ENCODE assay signal across 8 cellular contexts in genomic region chr6:41941280-41942044, GRCh38. TPM values are rescaled to one million over a fixed set of nuclear protein-coding genes. Genes with fewer than 3 reads are reported as not detected.
DNase-seq lines count a peak whose midpoint lies in the region; ATAC-seq, FAIRE-seq and TF ChIP-seq lines count a peak whose summit lies in the region.

CCND3 (minus strand) TSS chr6:41941808; CDS start chr6:41941649, 159 bp downstream.

- TF ChIP-seq CTCF in SK-N-SH (IDR thresholded peaks at IDR 0.05) = no peak
- no peak for TF ChIP-seq CTCF in glutamatergic neuron (IDR thresholded peaks at IDR 0.05; ENCODE audit: partially characterized antibody, unreplicated experiment)
- no peak for TF ChIP-seq CTCF in pancreas (IDR thresholded peaks at IDR 0.05)
- TF ChIP-seq CTCF in thyroid gland (IDR thresholded peaks at IDR 0.05) = no peak

- TF ChIP-seq EP300 in SK-N-SH (IDR thresholded peaks at IDR 0.05; ENCODE audit: borderline replicate concordance in 1 of 2, low read depth in 1 of 2, low read length in 1 of 2) = no peak

- WGBS in SK-N-SH (ENCODE audit: low lambda C conversion rate) = 0% methylated on average over 4 of the region's 86 CpGs
- 0% methylated on average over 29 to 86 of the region's 86 CpGs for WGBS in pancreas, 2 donors
- 0% methylated on average over 6 to 7 of the region's 86 CpGs for WGBS in thyroid gland, 2 donors

- peak within 1 kb of the TSS; percentile 94 for H3K4me3 Mint-ChIP-seq in activated naive CD4-positive, alpha-beta T cell treated with anti-CD3 and anti-CD28 coated beads, Interleukin-2, amount 50 U/mL, for 24 hours
- peak within 1 kb of the TSS; percentile 95 for H3K4me3 Mint-ChIP-seq in glutamatergic neuron (ENCODE audit: unreplicated experiment)

- H3K9ac ChIP-seq in SK-N-SH = peak within 1 kb of the TSS; percentile 79

- H3K27me3 Mint-ChIP-seq in activated naive CD4-positive, alpha-beta T cell treated with anti-CD3 and anti-CD28 coated beads, Interleukin-2, amount 50 U/mL, for 24 hours = no peaks in the 10 kb centered on the region
- H3K27me3 Mint-ChIP-seq in glutamatergic neuron (ENCODE audit: unreplicated experiment) = peaks cover 13% of the 10 kb centered on the region

- peak within 1 kb of the TSS; percentile 85 for H2AFZ ChIP-seq in SK-N-SH (ENCODE audit: low read depth)

- H3K4me1 Mint-ChIP-seq in activated naive CD4-positive, alpha-beta T cell treated with anti-CD3 and anti-CD28 coated beads, Interleukin-2, amount 50 U/mL, for 24 hours = peaks cover 59% of the 10 kb centered on the region
- H3K4me1 Mint-ChIP-seq in glutamatergic neuron (ENCODE audit: low read depth, unreplicated experiment) = peaks cover 22% of the 10 kb centered on the region

- peak within 1 kb of the TSS; percentile 69 to 78 for H3K27ac ChIP-seq in SK-N-SH (ENCODE audit: low read depth in 2 of 2, low read length in 1 of 2)
- H3K27ac ChIP-seq in pancreas = peak within 1 kb of the TSS; percentile 11 to 53 (median 25)
- peak within 1 kb of the TSS; percentile 23 to 74 (median 69) for H3K27ac ChIP-seq in thyroid gland

- H3K27ac Mint-ChIP-seq in activated naive CD4-positive, alpha-beta T cell treated with anti-CD3 and anti-CD28 coated beads, Interleukin-2, amount 50 U/mL, for 24 hours = peak within 1 kb of the TSS; percentile 97
- peak within 1 kb of the TSS; percentile 28 for H3K27ac Mint-ChIP-seq in glutamatergic neuron (ENCODE audit: unreplicated experiment)

- H3K27me3 ChIP-seq in SK-N-SH (ENCODE audit: insufficient read depth) (no peaks in the 10 kb centered on the region), pancreas (no peaks in the 10 kb centered on the region), thyroid gland (no peaks in the 10 kb centered on the region)

- peak within 1 kb of the TSS; percentile 93 for H3K4me2 ChIP-seq in SK-N-SH

- TF ChIP-seq RAD21 in SK-N-SH (IDR thresholded peaks at IDR 0.05; ENCODE audit: low read length) = no peak

- H3K4me3 ChIP-seq in SK-N-SH (ENCODE audit: low read depth in 2 of 2, low read length in 1 of 2) (peak within 1 kb of the TSS; percentile 92 to 95), pancreas (peak within 1 kb of the TSS; percentile 69 to 93 (median 80)), thyroid gland (replicated peaks in 1 of 3) (peak within 1 kb of the TSS in 2 of 3 donors; percentile 44 to 72)

- H3F3A ChIP-seq in SK-N-SH (replicated peaks; ENCODE audit: insufficient read depth) = peaks cover 26% of the 10 kb centered on the region

- H3K36me3 ChIP-seq in SK-N-SH (replicated peaks in 1 of 2; ENCODE audit: control insufficient read depth in 1 of 2, insufficient read depth in 2 of 2, low read length in 1 of 2) (peaks cover 0 to 4% of the 10 kb centered on the region in 2 experiments), pancreas (no peaks in the 10 kb centered on the region), thyroid gland (peaks cover 0 to 4% of the 10 kb centered on the region in 2 donors)

- FAIRE-seq in pancreas (lab: Jason Lieb, UNC) = no peak

- H3K4me1 ChIP-seq in SK-N-SH (ENCODE audit: control insufficient read depth in 1 of 2, insufficient read depth in 2 of 2, low read depth in 1 of 2, low read length in 1 of 2) (peaks cover 18 to 23% of the 10 kb centered on the region in 2 experiments; a peak in 3 of 4 replicates), pancreas (peaks cover 0 to 11% (median 0%) of the 10 kb centered on the region in 3 donors), thyroid gland (peaks cover 20 to 38% of the 10 kb centered on the region in 2 donors)

- CTCF ChIA-PET in HEK293T (lab: Yijun Ruan, JAX) (no interaction called here), SK-N-SH (lab: Yijun Ruan, JAX) (interaction anchor here (0.5 to 10.3 kb wide), 6 partner anchors 47 to 491 kb away, joined by 3 to 96 read pairs (median 6); partner anchors contain the start of gene TOMM6)

- POLR2A ChIA-PET in HEK293T (lab: Yijun Ruan, JAX) (interaction anchor here (0.6 to 2.1 kb wide), 6 partner anchors 10 to 823 kb away, joined by 3 to 6 read pairs (median 3); partner anchors contain the start of genes BYSL and MED20), SK-N-SH (lab: Yijun Ruan, JAX) (interaction anchor here (0.6 to 2.4 kb wide), 3 partner anchors 15 to 1797 kb away, joined by 3 to 5 read pairs (median 3); no protein-coding TSS in a partner anchor)

- peak; percentile 95 to 97 (median 96) for ATAC-seq in pancreas

- DNase-seq in GM04504 (ENCODE audit: low read depth) (peak; percentile 82), HEK293T (ENCODE audit: extremely low spot score) (peak; percentile 86), MV-4-11 (lab: John Stamatoyannopoulos, UW) (peak; percentile 92), SK-N-SH (peak; percentile 95), glutamatergic neuron (peak; percentile 90), pancreas (peak; percentile 88 to 96 (median 90)), thyroid gland (peak; percentile 94 to 95)

- H3K9me3 Mint-ChIP-seq in activated naive CD4-positive, alpha-beta T cell treated with anti-CD3 and anti-CD28 coated beads, Interleukin-2, amount 50 U/mL, for 24 hours = no peaks in the 10 kb centered on the region
- peaks cover 10% of the 10 kb centered on the region for H3K9me3 Mint-ChIP-seq in glutamatergic neuron (ENCODE audit: unreplicated experiment)

- H3K36me3 Mint-ChIP-seq in activated naive CD4-positive, alpha-beta T cell treated with anti-CD3 and anti-CD28 coated beads, Interleukin-2, amount 50 U/mL, for 24 hours = peaks cover 21% of the 10 kb centered on the region
- H3K36me3 Mint-ChIP-seq in glutamatergic neuron (ENCODE audit: unreplicated experiment) = no peaks in the 10 kb centered on the region

- H4K20me1 ChIP-seq in SK-N-SH (ENCODE audit: insufficient read depth) = no peaks in the 10 kb centered on the region

- H3K9me2 ChIP-seq in SK-N-SH = no peaks in the 10 kb centered on the region

- intact Hi-C loops in pancreas (cut with DNase I) (no loop called here), thyroid gland (cut with DNase I) (no loop called here)

- H3K9me3 ChIP-seq in SK-N-SH (no peaks in the 10 kb centered on the region), pancreas (no peaks in the 10 kb centered on the region), thyroid gland (no peaks in the 10 kb centered on the region)

- peaks cover 45% of the 10 kb centered on the region for H3K79me2 ChIP-seq in SK-N-SH (ENCODE audit: insufficient read depth)

- TF ChIP-seq POLR2A in thyroid gland (IDR thresholded peaks at IDR 0.05) = peak in 1 of 2 donors; percentile 85

TF ChIP-seq in HEK293T, 16 proteins besides CTCF, POLR2A, EP300 and RAD21:
- TF ChIP-seq BHLHE40 (IDR thresholded peaks at IDR 0.05; ENCODE audit: borderline replicate concordance) (no peak), L3MBTL2 (conservative IDR thresholded peaks at IDR 0.05) (peak; percentile 55), CTBP1 (IDR thresholded peaks at IDR 0.05; ENCODE audit: borderline replicate concordance) (no peak)

TF ChIP-seq in SK-N-SH, 30 proteins besides CTCF, POLR2A, EP300 and RAD21:
- 0 out of 2 replicates have a peak, but pooled peaks have one; percentile 50 for TF ChIP-seq ELF1 (IDR thresholded peaks at IDR 0.05)
- peak; percentile 93 for TF ChIP-seq MXI1 (IDR thresholded peaks at IDR 0.05; ENCODE audit: low read depth, low read length)
- no peak; the same call in 1 of the 2 replicates for TF ChIP-seq SIN3A (IDR thresholded peaks at IDR 0.05; ENCODE audit: borderline replicate concordance, low read depth, low read length)
- TF ChIP-seq NRF1 (IDR thresholded peaks at IDR 0.05; ENCODE audit: low read depth, low read length) = peak; percentile 61
- peak; percentile 27; the same call in 1 of the 2 replicates for TF ChIP-seq TAF1 (IDR thresholded peaks at IDR 0.05; ENCODE audit: borderline replicate concordance, low read depth, low read length)
- TF ChIP-seq CHD2 (IDR thresholded peaks at IDR 0.05; ENCODE audit: low read length, partially characterized antibody) = no peak
- peak; percentile 61; the same call in 1 of the 2 replicates for TF ChIP-seq GABPA (IDR thresholded peaks at IDR 0.05; ENCODE audit: low read depth)
- TF ChIP-seq RFX5 (IDR thresholded peaks at IDR 0.05; ENCODE audit: low read length) = no peak
- TF ChIP-seq EZH2phosphoT487 (IDR thresholded peaks at IDR 0.05; ENCODE audit: borderline replicate concordance, low read depth) = no peak
- peak; percentile 72 for TF ChIP-seq POLR2AphosphoS5 (IDR thresholded peaks at IDR 0.05; ENCODE audit: low read depth, low read length)
- TF ChIP-seq FOXJ3 (CRISPR knock-in tag; IDR thresholded peaks at IDR 0.05) = no peak
- no peak for TF ChIP-seq TCF12 (IDR thresholded peaks at IDR 0.05)
- TF ChIP-seq FOSL2 (IDR thresholded peaks at IDR 0.05; ENCODE audit: borderline replicate concordance, low read depth) = no peak
- no peak for TF ChIP-seq USF1 (IDR thresholded peaks at IDR 0.05; ENCODE audit: borderline replicate concordance, low read depth)

RNA-seq across cellular contexts. Expression of gene CCND3, which starts in this region (rescaled TPM):
- 22.4 and 26.6 TPM in 2 replicates for polyA plus RNA-seq in SK-N-SH (2012; rRNA removed)
- 16.0 and 24.0 TPM in 2 replicates for polyA plus RNA-seq in SK-N-SH (2012; cell fraction: cytosol; rRNA removed)
- 28.0 and 33.4 TPM in 2 replicates for polyA plus RNA-seq in SK-N-SH (2012; cell fraction: nucleus; rRNA removed)
- 27.1 TPM for total RNA-seq in glutamatergic neuron (ENCODE audit: unreplicated experiment)
- 10 to 100 TPM; 14.2 to 41.3 (median 20.8) TPM for total RNA-seq in pancreas
- polyA plus RNA-seq in pancreas = 10 to 100 TPM; 32.5 to 56.6 TPM
- total RNA-seq in thyroid gland = 100 to 1,000 TPM; 103 to 204 (median 166) TPM

Comparison
In these comparisons a context has a peak if more than half of its experiments do, and no peak if none do; other contexts are left out.
1. Peak in every context shown above with its lines: DNase-seq, ATAC-seq, H3K4me3 ChIP-seq and H3K27ac ChIP-seq.